10 cellular contexts compared by ENCODE assay signal in the genomic region with DNA sequence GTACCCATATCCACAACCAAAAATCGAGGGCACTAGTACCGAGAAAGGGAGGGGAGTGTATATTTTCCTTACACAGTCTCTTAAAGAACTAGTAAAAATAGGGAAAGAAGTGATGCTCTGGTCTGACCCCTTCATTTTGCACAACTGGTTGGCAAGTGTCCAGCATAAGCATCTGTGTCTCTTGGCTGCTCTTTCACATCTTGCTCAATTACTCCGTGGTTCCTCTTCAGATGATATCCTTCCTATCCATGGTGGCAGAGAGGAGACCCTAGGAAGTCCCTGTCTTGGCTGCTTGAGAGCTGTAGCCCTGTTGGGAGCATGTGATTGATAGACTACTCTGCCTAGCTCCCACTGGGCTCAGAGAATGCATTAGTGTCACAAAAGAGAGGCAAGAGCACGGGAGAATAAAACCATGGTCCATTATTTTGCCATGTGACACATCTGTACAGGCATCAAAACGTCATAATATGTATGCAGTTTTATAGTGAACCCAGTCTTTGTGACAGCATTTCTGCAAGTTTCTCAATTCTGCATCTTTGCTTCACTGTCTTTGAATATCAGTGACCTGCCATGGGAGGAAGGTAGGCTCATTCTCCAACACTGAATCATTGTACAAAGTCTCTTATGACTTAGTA.
DNase-seq lines count a peak whose midpoint lies in the region; ATAC-seq, FAIRE-seq and TF ChIP-seq lines count a peak whose summit lies in the region.
"Had no signal": no experiment of that assay in that cellular context is flagged by ENCODE, and none has a peak within 500 bp of the region (broad histone marks: within the 10 kb centered on the region; RNA-seq: fewer than 3 reads in every experiment).

No MANE protein-coding gene starts in this region.

- CTCF ChIA-PET in T-cell (lab: Charles Lee), result interaction anchor here (0.6 to 2.2 kb wide), 4 partner anchors 26 to 345 kb away, joined by 3 to 11 read pairs (median 3); no protein-coding TSS in a partner anchor
- CTCF ChIA-PET in activated CD8-positive, alpha-beta T cell treated with anti-CD3 and anti-CD28 coated beads for 36 hours (lab: Charles Lee), result interaction anchor here (1.0 to 4.7 kb wide), 4 partner anchors 10 to 266 kb away, joined by 3 to 22 read pairs (median 3); no protein-coding TSS in a partner anchor

- no peaks in the 10 kb centered on the region for H3K27me3 Mint-ChIP-seq in T-cell
- no peaks in the 10 kb centered on the region for H3K27me3 Mint-ChIP-seq in activated CD8-positive, alpha-beta T cell treated with anti-CD3 and anti-CD28 coated beads for 36 hours
- H3K27me3 Mint-ChIP-seq: activated naive CD8-positive, alpha-beta T cell treated with anti-CD3 and anti-CD28 coated beads, Interleukin-2, amount 50 U/mL, for 24 hours had no signal

- peaks cover 2 to 4% (median 3%) of the 10 kb centered on the region in 3 donors for H3K9me3 Mint-ChIP-seq in T-cell
- H3K9me3 Mint-ChIP-seq in activated CD8-positive, alpha-beta T cell treated with anti-CD3 and anti-CD28 coated beads for 36 hours, result peaks cover 2% of the 10 kb centered on the region
- H3K9me3 Mint-ChIP-seq: activated naive CD8-positive, alpha-beta T cell treated with anti-CD3 and anti-CD28 coated beads, Interleukin-2, amount 50 U/mL, for 24 hours had no signal

- no peak for TF ChIP-seq CTCF in activated CD8-positive, alpha-beta T cell treated with anti-CD3 and anti-CD28 coated beads for 36 hours (IDR thresholded peaks at IDR 0.05)

- H3K27ac Mint-ChIP-seq in T-cell, result peak overlapping the region; percentile 32 to 96
- H3K27ac Mint-ChIP-seq in activated CD8-positive, alpha-beta T cell treated with anti-CD3 and anti-CD28 coated beads for 36 hours, result no peak overlapping the region
- H3K27ac Mint-ChIP-seq: activated naive CD8-positive, alpha-beta T cell treated with anti-CD3 and anti-CD28 coated beads, Interleukin-2, amount 50 U/mL, for 24 hours had no signal

- no peak for ATAC-seq in T-cell (replicated peaks in 1 of 4)
- ATAC-seq in left ventricle myocardium superior, result peak; percentile 82
- ATAC-seq in GM21515 (IDR thresholded peaks at IDR 0.05; ENCODE audit: unreplicated experiment), result no peak
- ATAC-seq in HG02970 (IDR thresholded peaks at IDR 0.05; ENCODE audit: low FRiP score, unreplicated experiment), result no peak
- ATAC-seq in activated CD8-positive, alpha-beta T cell treated with anti-CD3 and anti-CD28 coated beads for 36 hours, result no peak
- ATAC-seq: activated naive CD8-positive, alpha-beta T cell treated with anti-CD3 and anti-CD28 coated beads, Interleukin-2, amount 50 U/mL, for 24 hours had no signal

- peaks cover 17 to 24% (median 24%) of the 10 kb centered on the region in 3 donors for H3K4me1 Mint-ChIP-seq in T-cell
- peaks cover 18% of the 10 kb centered on the region for H3K4me1 Mint-ChIP-seq in activated CD8-positive, alpha-beta T cell treated with anti-CD3 and anti-CD28 coated beads for 36 hours (ENCODE audit: low read depth)

- POLR2A ChIA-PET in T-cell (lab: Charles Lee), result no interaction called here
- POLR2A ChIA-PET in activated CD8-positive, alpha-beta T cell treated with anti-CD3 and anti-CD28 coated beads for 36 hours (lab: Charles Lee), result no interaction called here

- FAIRE-seq in GM19239 (lab: Jason Lieb, UNC), result no peak

- DNase-seq in HCEC 1CT, result peak; percentile 22
- DNase-seq in T-cell, result no peak
- no peak for DNase-seq in left ventricle myocardium superior
- DNase-seq in retina, result peak; percentile 32
- DNase-seq in GM19239 (ENCODE audit: insufficient read length, low spot score), result no peak
- no peak for DNase-seq in activated CD8-positive, alpha-beta T cell treated with anti-CD3 and anti-CD28 coated beads for 36 hours
- DNase-seq: activated naive CD8-positive, alpha-beta T cell treated with anti-CD3 and anti-CD28 coated beads, Interleukin-2, amount 50 U/mL, for 24 hours; dermis blood vessel endothelial cell had no signal

- H3K36me3 Mint-ChIP-seq in T-cell, result no peaks in the 10 kb centered on the region
- peaks cover 3% of the 10 kb centered on the region for H3K36me3 Mint-ChIP-seq in activated CD8-positive, alpha-beta T cell treated with anti-CD3 and anti-CD28 coated beads for 36 hours (ENCODE audit: low read depth)

- H3K4me3 Mint-ChIP-seq in T-cell, result no peak overlapping the region
- H3K4me3 Mint-ChIP-seq in activated CD8-positive, alpha-beta T cell treated with anti-CD3 and anti-CD28 coated beads for 36 hours, result no peak overlapping the region
- H3K4me3 Mint-ChIP-seq: activated naive CD8-positive, alpha-beta T cell treated with anti-CD3 and anti-CD28 coated beads, Interleukin-2, amount 50 U/mL, for 24 hours had no signal

- intact Hi-C loops in left ventricle myocardium superior (cut with micrococcal nuclease), result no loop called here
- intact Hi-C loops in activated CD8-positive, alpha-beta T cell treated with anti-CD3 and anti-CD28 coated beads for 36 hours (cut with micrococcal nuclease), result no loop called here

Comparison
In these comparisons a context has a peak if more than half of its experiments do, and no peak if none do; other contexts are left out.
1. DNase-seq: peak in HCEC 1CT (single experiment) and retina (single experiment); none in T-cell (0 of 34), left ventricle myocardium superior (single experiment), GM19239 (single experiment) and activated CD8-positive, alpha-beta T cell treated with anti-CD3 and anti-CD28 coated beads for 36 hours (single experiment).